10 cellular contexts compared by ENCODE assay signal in genomic region chr5:32713396-32714381, GRCh38. TPM values are rescaled to one million over a fixed set of nuclear protein-coding genes. Genes with fewer than 3 reads are reported as not detected.
DNase-seq lines count a peak whose midpoint lies in the region; TF ChIP-seq lines count a peak whose summit lies in the region.
"Had no signal": no experiment of that assay in that cellular context is flagged by ENCODE, and none has a peak within 500 bp of the region (broad histone marks: within the 10 kb centered on the region; RNA-seq: fewer than 3 reads in every experiment).

No MANE protein-coding gene starts in this region.

- peak; percentile 59 for DNase-seq in NCI-H748 (lab: John Stamatoyannopoulos, UW; ENCODE audit: unreplicated experiment)
- no peak for DNase-seq in NCI-H748 treated with DMSO at 0.1 percent for 48 hours (lab: John Stamatoyannopoulos, UW)
- DNase-seq in breast epithelium (ENCODE audit: low spot score in 2 of 2), result peak in 1 of 2 donors; percentile 58
- DNase-seq in kidney epithelial cell (ENCODE audit: low read depth), result no peak
- DNase-seq in testis, result peak; percentile 31
- DNase-seq in COR-L47 (lab: John Stamatoyannopoulos, UW), result no peak
- no peak for DNase-seq in NCI-H1436 (lab: John Stamatoyannopoulos, UW)
- DNase-seq in stimulated activated naive CD4-positive, alpha-beta T cell (lab: John Stamatoyannopoulos, UW), result no peak
- DNase-seq: effector memory CD4-positive, alpha-beta T cell had no signal

- H3K4me1 ChIP-seq in breast epithelium, result peaks cover 3 to 18% of the 10 kb centered on the region in 2 donors
- no peaks in the 10 kb centered on the region for H3K4me1 ChIP-seq in testis
- H3K4me1 ChIP-seq: BLaER1 had no signal

- WGBS in testis, 2 donors, result 11 to 18% methylated on average over 12 to 64 of the region's 65 CpGs

- TF ChIP-seq CTCF in breast epithelium (IDR thresholded peaks at IDR 0.05) (no peak), kidney epithelial cell (IDR thresholded peaks at IDR 0.05; ENCODE audit: insufficient read depth, low read length, poor library complexity, severe bottlenecking) (no peak), testis (IDR thresholded peaks at IDR 0.05) (no peak)

- H3K36me3 ChIP-seq in breast epithelium (no peaks in the 10 kb centered on the region), kidney epithelial cell (ENCODE audit: control insufficient read depth, insufficient read depth, low read length) (no peaks in the 10 kb centered on the region), testis (ENCODE audit: low read depth, missing control alignments) (no peaks in the 10 kb centered on the region)
- H3K36me3 ChIP-seq: BLaER1 had no signal

- intact Hi-C loops in breast epithelium (cut with DNase I; ENCODE audit: low total_unique reads) (loop anchor here (5.0 kb wide), 1 partner anchor 211 kb away; no protein-coding TSS in a partner anchor), testis (cut with DNase I; ENCODE audit: low total_unique reads) (loop anchor here (10.0 kb wide), 1 partner anchor 141 kb away; no protein-coding TSS in a partner anchor)

- H3K9me3 ChIP-seq in breast epithelium, result peaks cover 3 to 8% of the 10 kb centered on the region in 2 donors
- H3K9me3 ChIP-seq in testis, result no peaks in the 10 kb centered on the region

- peak overlapping the region; percentile 56 to 86 (median 58) for H3K4me3 ChIP-seq in breast epithelium
- H3K4me3 ChIP-seq in kidney epithelial cell (ENCODE audit: low read depth, low read length), result peak overlapping the region; percentile 6
- peak overlapping the region; percentile 55 to 66 for H3K4me3 ChIP-seq in testis
- H3K4me3 ChIP-seq: BLaER1 had no signal

- H3K27ac ChIP-seq in breast epithelium, result no peak overlapping the region
- no peak overlapping the region for H3K27ac ChIP-seq in testis
- H3K27ac ChIP-seq: BLaER1 had no signal

- H3K27me3 ChIP-seq in breast epithelium, result peaks cover 0 to 33% of the 10 kb centered on the region in 2 donors
- peaks cover 42% of the 10 kb centered on the region for H3K27me3 ChIP-seq in kidney epithelial cell (ENCODE audit: control insufficient read depth, insufficient read depth, low read length)
- no peaks in the 10 kb centered on the region for H3K27me3 ChIP-seq in testis

- no peak for TF ChIP-seq POLR2A in breast epithelium (IDR thresholded peaks at IDR 0.05)
- no peak for TF ChIP-seq POLR2A in testis (IDR thresholded peaks at IDR 0.05)

RNA-seq across cellular contexts. Expression of gene NPR3, which starts 2.6 kb away (rescaled TPM):
- 10 to 100 TPM in 1 of 3 donors, 1 to 10 TPM in 2; 1.9 to 44.2 (median 2.0) TPM for total RNA-seq in breast epithelium
- total RNA-seq in kidney epithelial cell, result 0.07 and 0.13 TPM in 2 replicates
- 1 to 10 TPM; 2.8 to 3.2 TPM for total RNA-seq in testis
- polyA plus RNA-seq in testis (ENCODE audit: insufficient read depth, low read depth, low replicate concordance), result 3.9 TPM

Comparison
In these comparisons a context has a peak if more than half of its experiments do, and no peak if none do; other contexts are left out.
1. DNase-seq: peak in NCI-H748 (single experiment) and testis (single experiment); none in NCI-H748 treated with DMSO at 0.1 percent for 48 hours (single experiment), kidney epithelial cell (single experiment), COR-L47 (single experiment), NCI-H1436 (single experiment) and stimulated activated naive CD4-positive, alpha-beta T cell (0 of 6).
2. H3K4me3 ChIP-seq: peak in every context shown above with its lines; median percentile 60 in testis; 58 in breast epithelium; 6 in kidney epithelial cell.